Comparison of ENCODE assay signal across 15 cellular contexts in the genomic region with DNA sequence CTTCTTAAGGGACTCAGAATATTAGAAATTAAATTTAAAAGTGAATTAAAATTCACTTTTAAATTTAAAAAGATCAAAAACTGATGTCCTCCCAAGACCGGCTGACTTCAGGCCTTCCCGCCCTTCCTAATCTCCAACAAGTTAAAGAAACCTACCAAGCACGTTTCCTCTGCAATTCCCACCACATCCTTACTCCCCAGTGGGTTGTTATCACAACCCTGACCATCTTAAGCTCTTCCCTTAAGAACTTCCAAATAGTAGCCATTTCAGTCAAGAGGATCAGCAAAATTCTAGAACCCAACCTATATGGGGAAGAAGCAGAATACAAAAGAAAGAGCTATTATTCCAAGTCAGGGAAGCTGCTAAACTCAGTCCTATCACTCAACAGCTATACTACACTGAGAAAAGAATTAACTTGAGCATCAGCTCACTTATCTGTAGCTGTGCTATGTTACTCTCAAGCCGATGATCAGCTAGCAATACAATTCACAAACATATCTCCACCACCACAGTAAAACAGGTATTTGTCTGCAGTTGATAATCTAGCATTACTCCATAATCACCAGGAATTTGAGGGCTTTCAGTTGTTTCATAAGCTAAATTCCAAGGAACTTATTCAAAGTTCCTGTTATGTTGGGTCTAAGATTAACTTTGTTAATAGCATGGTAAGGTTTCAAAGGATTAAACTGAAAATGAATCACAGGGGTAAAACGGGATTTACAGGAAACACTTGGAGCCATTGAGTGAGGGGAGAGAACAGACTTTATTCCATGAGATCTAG. TPM values are rescaled to one million over a fixed set of nuclear protein-coding genes. Genes with fewer than 3 reads are reported as not detected.
DNase-seq lines count a peak whose midpoint lies in the region; ATAC-seq and TF ChIP-seq lines count a peak whose summit lies in the region.
"Had no signal": no experiment of that assay in that cellular context is flagged by ENCODE, and none has a peak within 500 bp of the region (broad histone marks: within the 10 kb centered on the region; RNA-seq: fewer than 3 reads in every experiment).

No MANE protein-coding gene starts in this region.

- no peak for TF ChIP-seq EP300 in suprapubic skin (IDR thresholded peaks at IDR 0.05)

- no peaks in the 10 kb centered on the region for H3K9me3 ChIP-seq in adipocyte (ENCODE audit: control insufficient read depth, low read length)
- no peaks in the 10 kb centered on the region for H3K9me3 ChIP-seq in fibroblast of lung (ENCODE audit: control insufficient read depth, insufficient read depth, low read depth, low read length)
- H3K9me3 ChIP-seq in psoas muscle, result no peaks in the 10 kb centered on the region
- H3K9me3 ChIP-seq in adrenal gland (replicated peaks in 1 of 3), result no peaks in the 10 kb centered on the region
- no peaks in the 10 kb centered on the region for H3K9me3 ChIP-seq in suprapubic skin
- H3K9me3 ChIP-seq: right lobe of liver had no signal

- no peaks in the 10 kb centered on the region for H4K20me1 ChIP-seq in fibroblast of lung (ENCODE audit: control insufficient read depth, extremely low read depth, insufficient read depth, low read length)

- peak overlapping the region; percentile 54 for H3K4me3 ChIP-seq in adipocyte (ENCODE audit: low read length)
- no peak overlapping the region for H3K4me3 ChIP-seq in fibroblast of lung (replicated peaks in 1 of 4; ENCODE audit: control extremely low read depth in 1 of 4, insufficient read depth in 1 of 4, low read depth in 3 of 4, low read length in 4 of 4)
- peak overlapping the region; percentile 9 for H3K4me3 ChIP-seq in psoas muscle
- no peak overlapping the region for H3K4me3 ChIP-seq in adrenal gland
- H3K4me3 ChIP-seq in suprapubic skin, result no peak overlapping the region
- H3K4me3 ChIP-seq: coronary artery, right lobe of liver had no signal

- TF ChIP-seq CTCF in fibroblast of lung (conservative IDR thresholded peaks at IDR 0.05 in 1 of 2, IDR thresholded peaks at IDR 0.05 in 1 of 2; ENCODE audit: low read depth in 1 of 2, low read length in 2 of 2) (no peak), psoas muscle (IDR thresholded peaks at IDR 0.05) (no peak), adrenal gland (IDR thresholded peaks at IDR 0.05) (no peak), suprapubic skin (IDR thresholded peaks at IDR 0.05) (no peak)

- 72 to 78% (median 76%) methylated on average over 5 of the region's 5 CpGs for WGBS in psoas muscle, 3 donors
- WGBS in adrenal gland, 4 donors, result 90 to 92% (median 91%) methylated on average over 5 of the region's 5 CpGs
- WGBS in suprapubic skin, result 88% methylated on average over 5 of the region's 5 CpGs

- peaks cover 2% of the 10 kb centered on the region for H3K79me2 ChIP-seq in fibroblast of lung (ENCODE audit: control insufficient read depth, insufficient read depth, low read length)

- H3K9ac ChIP-seq in adipocyte (ENCODE audit: low read length) (peak overlapping the region; percentile 50), fibroblast of lung (ENCODE audit: insufficient read depth, low read length) (no peak overlapping the region)

- TF ChIP-seq POLR2A in adrenal gland (IDR thresholded peaks at IDR 0.05) (no peak), suprapubic skin (IDR thresholded peaks at IDR 0.05) (no peak)

- peaks cover 4% of the 10 kb centered on the region for H3K36me3 ChIP-seq in adipocyte (ENCODE audit: control insufficient read depth, insufficient read depth, low read length, severe bottlenecking)
- H3K36me3 ChIP-seq in fibroblast of lung (ENCODE audit: control insufficient read depth, insufficient read depth, low read length), result no peaks in the 10 kb centered on the region
- peaks cover 0 to 20% of the 10 kb centered on the region in 2 donors for H3K36me3 ChIP-seq in psoas muscle (ENCODE audit: insufficient read depth in 1 of 2, low read depth in 1 of 2)
- H3K36me3 ChIP-seq in adrenal gland (replicated peaks in 1 of 2), result no peaks in the 10 kb centered on the region
- no peaks in the 10 kb centered on the region for H3K36me3 ChIP-seq in suprapubic skin
- H3K36me3 ChIP-seq: right lobe of liver had no signal

- DNase-seq in GM04503 (ENCODE audit: low read depth) (peak; percentile 67), adipocyte (ENCODE audit: low read depth) (peak; percentile 71), fibroblast of lung (ENCODE audit: low read depth in 2 of 2) (peak; percentile 10 to 92), psoas muscle (no peak), NCI-H2029 (lab: John Stamatoyannopoulos, UW) (no peak), adrenal gland (no peak), suprapubic skin (ENCODE audit: low spot score in 2 of 2) (no peak), NCI-H510A (lab: John Stamatoyannopoulos, UW) (no peak)
- DNase-seq: activated gamma-delta T cell treated with Interleukin-2 at 50 U/mL for 16 hours, KBM-7, NCI-H187 treated with DMSO at 0.1 percent for 48 hours, right lobe of liver, T-helper 17 cell had no signal

- peak in 2 of 4 donors; percentile 43 to 59 for ATAC-seq in psoas muscle
- ATAC-seq: T-helper 17 cell had no signal

- H3K4me1 ChIP-seq in adipocyte (ENCODE audit: control insufficient read depth, insufficient read depth, low read length) (peaks cover 38% of the 10 kb centered on the region), fibroblast of lung (ENCODE audit: control insufficient read depth, extremely low read depth, insufficient read depth, low read length) (peaks cover 5% of the 10 kb centered on the region), psoas muscle (peaks cover 68% of the 10 kb centered on the region), adrenal gland (replicated peaks in 1 of 2) (peaks cover 0 to 41% of the 10 kb centered on the region in 2 donors), suprapubic skin (peaks cover 30% of the 10 kb centered on the region)

- H3K27ac ChIP-seq in fibroblast of lung (ENCODE audit: insufficient read depth, low read length) (peak overlapping the region; percentile 53), psoas muscle (peak overlapping the region; percentile 84), adrenal gland (no peak overlapping the region), suprapubic skin (no peak overlapping the region)
- H3K27ac ChIP-seq: coronary artery, right lobe of liver had no signal

- peak overlapping the region; percentile 32 for H3K4me2 ChIP-seq in fibroblast of lung (ENCODE audit: extremely low read depth, insufficient read depth, low read length)

- no peaks in the 10 kb centered on the region for H3K27me3 ChIP-seq in adipocyte (replicated peaks; ENCODE audit: control insufficient read depth, insufficient read depth, low read length)
- H3K27me3 ChIP-seq in fibroblast of lung (ENCODE audit: control insufficient read depth, insufficient read depth, low read length), result no peaks in the 10 kb centered on the region
- H3K27me3 ChIP-seq in psoas muscle (ENCODE audit: insufficient read depth in 3 of 3, low read length in 2 of 3), result no peaks in the 10 kb centered on the region
- H3K27me3 ChIP-seq in adrenal gland, result no peaks in the 10 kb centered on the region
- H3K27me3 ChIP-seq in suprapubic skin, result no peaks in the 10 kb centered on the region
- H3K27me3 ChIP-seq: right lobe of liver had no signal

- intact Hi-C loops in psoas muscle (cut with DNase I), result loop anchor here in 1 of 2 donors (2.0 kb wide), 1 partner anchor 17 kb away; no protein-coding TSS in a partner anchor
- intact Hi-C loops in adrenal gland (cut with DNase I), result no loop called here

- no peak overlapping the region for H2AFZ ChIP-seq in fibroblast of lung (ENCODE audit: low read length)

RNA-seq across cellular contexts. Expression of a gene that starts 14.3 kb away (rescaled TPM):
- total RNA-seq in fibroblast of lung (17.5 and 18.8 TPM in 2 replicates), psoas muscle (10 to 100 TPM; 34.4 to 94.2 (median 55.6) TPM), adrenal gland (10 to 100 TPM; 11.4 to 45.3 (median 24.8) TPM), suprapubic skin (10 to 100 TPM; 10.5 to 18.3 (median 13.8) TPM)
- polyA plus RNA-seq in fibroblast of lung (10.4 and 13.2 TPM in 2 replicates), psoas muscle (10 to 100 TPM; 24.5 to 70.9 (median 61.1) TPM), adrenal gland (10 to 100 TPM; 20.8 to 53.9 (median 33.2) TPM)
- 6.5 and 8.4 TPM in 2 replicates for polyA plus RNA-seq in fibroblast of lung (2012)
- polyA minus RNA-seq in fibroblast of lung (ENCODE audit: low replicate concordance), result 9.6 and 11.6 TPM in 2 replicates

RNA-seq across cellular contexts. Expression of a gene that starts 28.2 kb away (rescaled TPM):
- total RNA-seq in fibroblast of lung (not detected in 2 replicates), psoas muscle (not detected), adrenal gland (not detected), suprapubic skin (not detected)
- polyA plus RNA-seq in fibroblast of lung (not detected in 2 replicates), psoas muscle (not detected), adrenal gland (not detected)
- polyA plus RNA-seq in fibroblast of lung (2012), result not detected in 2 replicates
- polyA minus RNA-seq in fibroblast of lung (ENCODE audit: low replicate concordance), result not detected in 2 replicates
- total RNA-seq: right lobe of liver, subcutaneous adipose tissue, T-helper 17 cell had no signal

RNA-seq across cellular contexts. Expression of a gene that starts 49.5 kb away (rescaled TPM):
- total RNA-seq in fibroblast of lung, result not detected in 2 replicates
- polyA plus RNA-seq in fibroblast of lung, result not detected in 2 replicates
- not detected in 2 replicates for polyA plus RNA-seq in fibroblast of lung (2012)
- polyA minus RNA-seq in fibroblast of lung (ENCODE audit: low replicate concordance), result not detected in 2 replicates
- total RNA-seq in psoas muscle, result not detected
- not detected for polyA plus RNA-seq in psoas muscle
- total RNA-seq in adrenal gland, result not detected
- polyA plus RNA-seq in adrenal gland, result under 1 TPM in 1 of 3 donors, not detected in 2; 0.03 TPM
- total RNA-seq in suprapubic skin, result not detected
- total RNA-seq: right lobe of liver, subcutaneous adipose tissue, T-helper 17 cell had no signal

Comparison
In these comparisons a context has a peak if more than half of its experiments do, and no peak if none do; other contexts are left out.
1. DNase-seq: peak in GM04503 (single experiment), adipocyte (single experiment) and fibroblast of lung (2 of 2); none in psoas muscle (0 of 2), NCI-H2029 (single experiment), adrenal gland (0 of 7), suprapubic skin (0 of 2) and NCI-H510A (single experiment).
2. H3K4me3 ChIP-seq: peak in adipocyte (single experiment) and psoas muscle (single experiment); none in fibroblast of lung (0 of 4), adrenal gland (0 of 4) and suprapubic skin (single experiment).
3. H3K27ac ChIP-seq: peak in fibroblast of lung (single experiment) and psoas muscle (single experiment); none in adrenal gland (0 of 5) and suprapubic skin (single experiment).